ENCODE assay signal across 11 cellular contexts in the genomic region with DNA sequence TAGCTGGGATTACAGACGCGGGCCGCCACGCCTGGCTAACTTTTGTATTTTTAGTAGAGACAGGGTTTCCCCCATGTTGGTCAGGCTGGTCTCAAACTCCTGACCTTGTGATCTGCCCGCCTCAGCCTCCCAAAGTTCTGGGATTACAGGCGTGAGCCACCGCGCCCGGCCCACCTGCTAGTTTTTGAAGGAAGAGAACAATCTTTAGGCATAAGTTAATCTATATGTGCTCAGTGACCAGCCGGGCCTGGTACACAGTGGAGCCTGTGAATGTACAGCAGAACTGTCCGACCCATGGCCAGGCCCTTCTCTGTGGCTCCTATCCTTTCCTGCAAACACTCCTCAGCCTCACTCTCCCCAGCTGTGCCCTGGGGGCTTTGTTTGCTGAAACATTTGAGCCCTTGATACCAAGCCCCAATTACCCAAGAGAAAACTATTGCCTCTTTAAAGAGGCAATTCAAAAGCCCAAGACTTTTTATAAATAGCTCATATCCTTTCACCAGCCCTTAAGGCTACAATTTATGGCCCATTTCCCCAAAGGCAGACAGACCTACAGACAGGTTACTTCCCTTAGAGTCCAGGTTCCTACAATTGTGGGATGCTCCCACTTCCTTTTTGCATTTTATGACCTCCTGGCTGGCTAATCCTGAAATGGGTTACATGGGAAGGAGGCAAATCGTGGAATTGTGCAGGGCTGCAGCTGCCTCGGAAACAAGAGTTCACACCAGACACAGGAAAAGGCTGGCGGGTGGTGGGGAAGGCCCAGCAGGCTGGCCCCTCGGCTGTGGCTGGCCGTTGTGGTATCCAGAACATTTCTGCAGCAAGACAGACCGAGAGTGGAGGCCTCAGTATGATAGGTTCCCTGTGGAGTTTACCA. TPM values are rescaled to one million over a fixed set of nuclear protein-coding genes. Genes with fewer than 3 reads are reported as not detected.
A peak's percentile ranks its signal among the peaks of the same experiment; 100 is the strongest.
DNase-seq lines count a peak whose midpoint lies in the region; ATAC-seq and TF ChIP-seq lines count a peak whose summit lies in the region.
"Had no signal": no experiment of that assay in that cellular context is flagged by ENCODE, and none has a peak within 500 bp of the region (broad histone marks: within the 10 kb centered on the region; RNA-seq: fewer than 3 reads in every experiment).

No MANE protein-coding gene starts in this region.

- no peak overlapping the region for H2AFZ ChIP-seq in H9 (ENCODE audit: low read length)

- intact Hi-C loops in natural killer cell (cut with micrococcal nuclease) = no loop called here

- H3K4me2 ChIP-seq in H9 (ENCODE audit: insufficient read depth, insufficient read length, low read length) = no peak overlapping the region

- peaks cover 43 to 45% of the 10 kb centered on the region in 2 experiments for H3K4me1 Mint-ChIP-seq in H9
- peaks cover 16% of the 10 kb centered on the region for H3K4me1 Mint-ChIP-seq in T-helper 17 cell
- peaks cover 20 to 22% of the 10 kb centered on the region in 2 donors for H3K4me1 Mint-ChIP-seq in natural killer cell
- H3K4me1 Mint-ChIP-seq in activated CD8-positive, alpha-beta T cell treated with anti-CD3 and anti-CD28 coated beads, Interleukin-2, amount 10 ng/mL, durations not matched to agents 7 days and 5 days (ENCODE audit: low read depth) = peaks cover 9% of the 10 kb centered on the region

- peaks cover 1% of the 10 kb centered on the region; the same call in 1 of the 2 replicates for H3K79me2 ChIP-seq in H9 (ENCODE audit: insufficient read depth, low read length)

- no peak overlapping the region for H2BK120ac ChIP-seq in H9 (ENCODE audit: low read depth, low read length, poor library complexity, severe bottlenecking)

- H4K5ac ChIP-seq in H9 (ENCODE audit: insufficient read length, low read depth, low read length) = no peak overlapping the region

- no peak for TF ChIP-seq CTCF in H9 (conservative IDR thresholded peaks at IDR 0.05)
- no peak for TF ChIP-seq CTCF in natural killer cell (IDR thresholded peaks at IDR 0.05)

- no peak for DNase-seq in H9
- no peak for DNase-seq in T-helper 17 cell
- DNase-seq in natural killer cell = no peak
- no peak for DNase-seq in NCI-H82 (lab: John Stamatoyannopoulos, UW)
- no peak for DNase-seq in activated CD8-positive, alpha-beta T cell treated with anti-CD3 and anti-CD28 coated beads, Interleukin-2, amount 10 ng/mL, durations not matched to agents 7 days and 5 days
- no peak for DNase-seq in iPS-NIHi11 (ENCODE audit: low spot score)
- no peak for DNase-seq in dedifferentiated amniotic fluid mesenchymal stem cell (ENCODE audit: extremely low spot score)
- DNase-seq: NCI-H2227 treated with DMSO at 0.1 percent for 48 hours had no signal

- POLR2A ChIA-PET in activated CD8-positive, alpha-beta T cell treated with anti-CD3 and anti-CD28 coated beads, Interleukin-2, amount 10 ng/mL, durations not matched to agents 7 days and 5 days (lab: Charles Lee) = interaction anchor here (0.6 kb wide), 1 partner anchor 36 kb away, joined by 3 read pairs; no protein-coding TSS in a partner anchor

- no peaks in the 10 kb centered on the region for H3K23me2 ChIP-seq in H9 (ENCODE audit: insufficient read length, low read depth, low read length, poor library complexity, severe bottlenecking)

- no peak overlapping the region for H3K27ac ChIP-seq in H9 (ENCODE audit: insufficient read length, low read depth, low read length)
- H3K27ac ChIP-seq: right atrium auricular region had no signal

- H3T11ph ChIP-seq in H9 (ENCODE audit: low read length) = no peak overlapping the region

- H3K79me1 ChIP-seq in H9 (ENCODE audit: insufficient read depth, low read depth, low read length, poor library complexity, severe bottlenecking) = no peaks in the 10 kb centered on the region

- H2AK5ac ChIP-seq in H9 (ENCODE audit: insufficient read length, low read length) = no peak overlapping the region

- CTCF ChIA-PET in activated CD8-positive, alpha-beta T cell treated with anti-CD3 and anti-CD28 coated beads, Interleukin-2, amount 10 ng/mL, durations not matched to agents 7 days and 5 days (lab: Charles Lee) = no interaction called here

- H3K23ac ChIP-seq in H9 (ENCODE audit: insufficient read length, low read depth, low read length) = no peak overlapping the region

- H3K9me3 ChIP-seq in H9 (ENCODE audit: control insufficient read depth, low read depth, low read length) (no peaks in the 10 kb centered on the region), T-helper 17 cell (ENCODE audit: control insufficient read depth, low read length, poor library complexity, severe bottlenecking) (no peaks in the 10 kb centered on the region)
- H3K9me3 ChIP-seq: right atrium auricular region had no signal

- H3K36me3 Mint-ChIP-seq in H9 (ENCODE audit: insufficient read depth in 1 of 3, low read depth in 3 of 3) (peaks cover 0 to 6% (median 5%) of the 10 kb centered on the region in 3 experiments; a peak in 3 of 7 replicates), T-helper 17 cell (ENCODE audit: low read depth) (no peaks in the 10 kb centered on the region), natural killer cell (no peaks in the 10 kb centered on the region)
- H3K36me3 Mint-ChIP-seq in activated CD8-positive, alpha-beta T cell treated with anti-CD3 and anti-CD28 coated beads, Interleukin-2, amount 10 ng/mL, durations not matched to agents 7 days and 5 days (ENCODE audit: low read depth) = no peaks in the 10 kb centered on the region

- no peaks in the 10 kb centered on the region for H3K27me3 ChIP-seq in H9 (ENCODE audit: insufficient read depth, low read length)
- H3K27me3 ChIP-seq: right atrium auricular region had no signal

- no peak overlapping the region; the same call in 1 of the 2 replicates for H3K14ac ChIP-seq in H9 (ENCODE audit: insufficient read depth, low read length)

- H3K9ac ChIP-seq in H9 (ENCODE audit: extremely low read depth, insufficient read length, low read length) = no peak overlapping the region

- no peaks in the 10 kb centered on the region for H4K20me1 ChIP-seq in H9 (ENCODE audit: control insufficient read depth, insufficient read depth, insufficient read length)

- H4K91ac ChIP-seq in H9 (ENCODE audit: insufficient read length, low read depth, low read length) = no peak overlapping the region

- H3K27me3 Mint-ChIP-seq in H9 (ENCODE audit: low read depth) (no peaks in the 10 kb centered on the region; the same call in none of the 2 replicates), T-helper 17 cell (no peaks in the 10 kb centered on the region), natural killer cell (ENCODE audit: low read depth in 2 of 2) (peaks cover 0 to 5% of the 10 kb centered on the region in 2 donors)
- no peaks in the 10 kb centered on the region for H3K27me3 Mint-ChIP-seq in activated CD8-positive, alpha-beta T cell treated with anti-CD3 and anti-CD28 coated beads, Interleukin-2, amount 10 ng/mL, durations not matched to agents 7 days and 5 days (ENCODE audit: low read depth)

- H3K27ac Mint-ChIP-seq in H9 (peak overlapping the region; percentile 74 to 94 (median 86); a peak in 6 of 7 replicates), T-helper 17 cell (peak overlapping the region; percentile 51), natural killer cell (peak overlapping the region in 1 of 2 donors; percentile 65)
- no peak overlapping the region for H3K27ac Mint-ChIP-seq in activated CD8-positive, alpha-beta T cell treated with anti-CD3 and anti-CD28 coated beads, Interleukin-2, amount 10 ng/mL, durations not matched to agents 7 days and 5 days
- H3K27ac Mint-ChIP-seq: dendritic cell treated with granulocyte-macrophage colony-stimulating factor and Interleukin-4, amounts not matched to agents 40 ng/mL and 50 ng/mL, for 4 days had no signal

- no peak overlapping the region for H2BK12ac ChIP-seq in H9 (ENCODE audit: insufficient read length, low read depth, low read length)

- H2BK5ac ChIP-seq in H9 (ENCODE audit: insufficient read length, low read length) = no peak overlapping the region

- H3K9me3 Mint-ChIP-seq in H9 = no peaks in the 10 kb centered on the region
- no peaks in the 10 kb centered on the region for H3K9me3 Mint-ChIP-seq in natural killer cell
- H3K9me3 Mint-ChIP-seq in activated CD8-positive, alpha-beta T cell treated with anti-CD3 and anti-CD28 coated beads, Interleukin-2, amount 10 ng/mL, durations not matched to agents 7 days and 5 days (ENCODE audit: insufficient read depth) = no peaks in the 10 kb centered on the region
- H3K9me3 Mint-ChIP-seq: dendritic cell treated with granulocyte-macrophage colony-stimulating factor and Interleukin-4, amounts not matched to agents 40 ng/mL and 50 ng/mL, for 4 days had no signal

- peaks cover 6% of the 10 kb centered on the region; the same call in 1 of the 2 replicates for H3K4me1 ChIP-seq in H9 (ENCODE audit: insufficient read depth, low read length)

- no peak overlapping the region for H2BK20ac ChIP-seq in H9 (ENCODE audit: low read depth, low read length, poor library complexity, severe bottlenecking)

- peak; percentile 71 for ATAC-seq in GM18909 (IDR thresholded peaks at IDR 0.05; ENCODE audit: poor library complexity, unreplicated experiment)
- ATAC-seq in T-helper 17 cell = no peak
- peak in 2 of 3 donors; percentile 29 to 83 for ATAC-seq in natural killer cell
- ATAC-seq in activated CD8-positive, alpha-beta T cell treated with anti-CD3 and anti-CD28 coated beads, Interleukin-2, amount 10 ng/mL, durations not matched to agents 7 days and 5 days = no peak

- H3K56ac ChIP-seq in H9 (ENCODE audit: insufficient read length, low read depth, low read length) = no peak overlapping the region

- no peak overlapping the region for H4K8ac ChIP-seq in H9 (replicated peaks; ENCODE audit: insufficient read length, low read depth, low read length)

- no peak overlapping the region for H2BK15ac ChIP-seq in H9 (ENCODE audit: low read depth, low read length)

- H3K18ac ChIP-seq in H9 (ENCODE audit: insufficient read length, low read depth, low read length) = no peak overlapping the region

- H3K4ac ChIP-seq in H9 (ENCODE audit: low read depth, low read length) = no peak overlapping the region

- H3K4me3 Mint-ChIP-seq in H9 = no peak overlapping the region
- no peak overlapping the region for H3K4me3 Mint-ChIP-seq in T-helper 17 cell
- no peak overlapping the region for H3K4me3 Mint-ChIP-seq in natural killer cell
- no peak overlapping the region for H3K4me3 Mint-ChIP-seq in activated CD8-positive, alpha-beta T cell treated with anti-CD3 and anti-CD28 coated beads, Interleukin-2, amount 10 ng/mL, durations not matched to agents 7 days and 5 days
- H3K4me3 Mint-ChIP-seq: dendritic cell treated with granulocyte-macrophage colony-stimulating factor and Interleukin-4, amounts not matched to agents 40 ng/mL and 50 ng/mL, for 4 days had no signal

- WGBS in H9 (ENCODE audit: extremely low coverage, insufficient read length, low lambda C conversion rate) = no CpG with 5 or more reads among the region's 17 CpGs

RNA-seq across cellular contexts. Expression of a gene that starts 37.5 kb away (rescaled TPM):
- 92.4 and 95.9 TPM in 2 replicates for total RNA-seq in H9 (2021)
- under 1 TPM in 1 of 2 donors, not detected in 1; 0.26 TPM for total RNA-seq in T-helper 17 cell
- 1 to 10 TPM in 1 of 3 donors, under 1 TPM in 2; 0.20 to 1.3 (median 0.40) TPM for total RNA-seq in natural killer cell
- total RNA-seq in activated CD8-positive, alpha-beta T cell treated with anti-CD3 and anti-CD28 coated beads, Interleukin-2, amount 10 ng/mL, durations not matched to agents 7 days and 5 days = 1 to 10 TPM in 1 of 2 experiments, under 1 TPM in 1; 0.79 to 1.5 TPM

Comparison
In these comparisons a context has a peak if more than half of its experiments do, and no peak if none do; other contexts are left out.
1. ATAC-seq: peak in GM18909 (single experiment) and natural killer cell (2 of 3); none in T-helper 17 cell (single experiment) and activated CD8-positive, alpha-beta T cell treated with anti-CD3 and anti-CD28 coated beads, Interleukin-2, amount 10 ng/mL, durations not matched to agents 7 days and 5 days (single experiment).
2. RNA of a gene that starts 37.5 kb away (total RNA-seq): 92.4 to 95.9 TPM in H9; 0.79 to 1.5 TPM in activated CD8-positive, alpha-beta T cell treated with anti-CD3 and anti-CD28 coated beads, Interleukin-2, amount 10 ng/mL, durations not matched to agents 7 days and 5 days, 0.20 to 1.3 TPM in natural killer cell and 0.26 TPM in T-helper 17 cell; every median in the first group is over 10 times any median in the second.